In genomic region chr1:234321211-234321610, GRCh38 we compare ENCODE assay signal across 18 cellular contexts. TPM values are rescaled to one million over a fixed set of nuclear protein-coding genes. Genes with fewer than 3 reads are reported as not detected.
DNase-seq lines count a peak whose midpoint lies in the region; ATAC-seq and TF ChIP-seq lines count a peak whose summit lies in the region.
"Had no signal": no experiment of that assay in that cellular context is flagged by ENCODE, and none has a peak within 500 bp of the region (broad histone marks: within the 10 kb centered on the region; RNA-seq: fewer than 3 reads in every experiment).

No MANE protein-coding gene starts in this region.

- no peak for TF ChIP-seq POLR2A in esophagus muscularis mucosa (IDR thresholded peaks at IDR 0.05; ENCODE audit: low read depth)

- H3K4me1 ChIP-seq in esophagus muscularis mucosa: peaks cover 0 to under 1% (median 0%) of the 10 kb centered on the region in 4 donors

- peaks cover 5% of the 10 kb centered on the region for H3K27me3 Mint-ChIP-seq in activated CD4-positive, alpha-beta T cell treated with anti-CD3 and anti-CD28 coated beads, Interleukin-2, amount 10 ng/mL, durations not matched to agents 7 days and 5 days
- H3K27me3 Mint-ChIP-seq in stimulated activated naive CD8-positive, alpha-beta T cell treated with anti-CD3 and anti-CD28 coated beads, Interleukin-15, amount 100 ng/mL, for 72 hours: no peaks in the 10 kb centered on the region
- peaks cover 73% of the 10 kb centered on the region for H3K27me3 Mint-ChIP-seq in type B pancreatic cell
- peaks cover 51% of the 10 kb centered on the region for H3K27me3 Mint-ChIP-seq in activated T-cell treated with anti-CD3 and anti-CD28 coated beads, Interleukin-2, amount 50 U/mL, for 24 hours

- no peak for TF ChIP-seq CTCF in esophagus muscularis mucosa (IDR thresholded peaks at IDR 0.05)
- TF ChIP-seq CTCF in type B pancreatic cell (conservative IDR thresholded peaks at IDR 0.05): no peak

- no peak for TF ChIP-seq EP300 in esophagus muscularis mucosa (IDR thresholded peaks at IDR 0.05)

- H3K4me1 Mint-ChIP-seq in activated CD4-positive, alpha-beta T cell treated with anti-CD3 and anti-CD28 coated beads, Interleukin-2, amount 10 ng/mL, durations not matched to agents 7 days and 5 days: peaks cover 38% of the 10 kb centered on the region
- H3K4me1 Mint-ChIP-seq in stimulated activated naive CD8-positive, alpha-beta T cell treated with anti-CD3 and anti-CD28 coated beads, Interleukin-15, amount 100 ng/mL, for 72 hours: peaks cover 62% of the 10 kb centered on the region
- no peaks in the 10 kb centered on the region for H3K4me1 Mint-ChIP-seq in type B pancreatic cell (ENCODE audit: unreplicated experiment)
- H3K4me1 Mint-ChIP-seq in activated T-cell treated with anti-CD3 and anti-CD28 coated beads, Interleukin-2, amount 50 U/mL, for 24 hours (ENCODE audit: low read depth): peaks cover 22% of the 10 kb centered on the region

- DNase-seq in activated CD4-positive, alpha-beta T cell treated with anti-CD3 and anti-CD28 coated beads, Interleukin-2, amount 10 ng/mL, durations not matched to agents 7 days and 5 days: no peak
- no peak for DNase-seq in activated CD4-positive, alpha-beta T cell treated with anti-CD3 and anti-CD28 coated beads for 1 hour
- DNase-seq in stimulated activated naive CD8-positive, alpha-beta T cell treated with anti-CD3 and anti-CD28 coated beads, Interleukin-15, amount 100 ng/mL, for 72 hours: no peak
- DNase-seq in stimulated activated naive CD8-positive, alpha-beta T cell treated with anti-CD3 and anti-CD28 coated beads, Interleukin-15, Interleukin-2, amounts not matched to agents 100 U/mL and 50 U/mL, for 24 hours: no peak
- DNase-seq in esophagus muscularis mucosa (ENCODE audit: extremely low spot score) (peak; percentile 57), type B pancreatic cell (ENCODE audit: extremely low spot score, unreplicated experiment) (no peak)
- no peak for DNase-seq in activated T-cell treated with anti-CD3 and anti-CD28 coated beads, Interleukin-2, amount 50 U/mL, for 24 hours
- DNase-seq: 8988T; ACHN; Calu3; CD4-positive, CD25-positive, alpha-beta regulatory T cell; DMS 273 treated with DMSO at 0.1 percent for 48 hours; DMS79; EL; GOT3; H9 had no signal

- ATAC-seq in stimulated activated naive CD8-positive, alpha-beta T cell treated with anti-CD3 and anti-CD28 coated beads, Interleukin-15, amount 100 ng/mL, for 72 hours: peak; percentile 23
- no peak for ATAC-seq in stimulated activated naive CD8-positive, alpha-beta T cell treated with anti-CD3 and anti-CD28 coated beads, Interleukin-15, Interleukin-2, amounts not matched to agents 100 U/mL and 50 U/mL, for 24 hours
- no peak for ATAC-seq in GM21381 (IDR thresholded peaks at IDR 0.05; ENCODE audit: unreplicated experiment)

- no peaks in the 10 kb centered on the region for H3K9me3 Mint-ChIP-seq in activated CD4-positive, alpha-beta T cell treated with anti-CD3 and anti-CD28 coated beads, Interleukin-2, amount 10 ng/mL, durations not matched to agents 7 days and 5 days
- H3K9me3 Mint-ChIP-seq in stimulated activated naive CD8-positive, alpha-beta T cell treated with anti-CD3 and anti-CD28 coated beads, Interleukin-15, amount 100 ng/mL, for 72 hours: no peaks in the 10 kb centered on the region
- no peaks in the 10 kb centered on the region for H3K9me3 Mint-ChIP-seq in type B pancreatic cell
- no peaks in the 10 kb centered on the region for H3K9me3 Mint-ChIP-seq in activated T-cell treated with anti-CD3 and anti-CD28 coated beads, Interleukin-2, amount 50 U/mL, for 24 hours
- H3K9me3 Mint-ChIP-seq: CD4-positive, CD25-positive, alpha-beta regulatory T cell; H9 had no signal

- peaks cover 0 to 62% (median 0%) of the 10 kb centered on the region in 4 donors for H3K27me3 ChIP-seq in esophagus muscularis mucosa
- H3K27me3 ChIP-seq: BLaER1 treated with 17β-estradiol and CSF1 and Interleukin-3, amounts not matched to agents 10 nM and 100 nM had no signal

- no peak overlapping the region for H3K4me3 ChIP-seq in esophagus muscularis mucosa
- H3K4me3 ChIP-seq: BLaER1 treated with 17β-estradiol and CSF1 and Interleukin-3, amounts not matched to agents 10 nM and 100 nM had no signal

- WGBS in esophagus muscularis mucosa: 79% methylated on average over 7 of the region's 7 CpGs

- H3K27ac ChIP-seq in esophagus muscularis mucosa (replicated peaks in 1 of 4): no peak overlapping the region
- H3K27ac ChIP-seq: BLaER1 treated with 17β-estradiol and CSF1 and Interleukin-3, amounts not matched to agents 10 nM and 100 nM had no signal

- peak overlapping the region; percentile 12 for H3K27ac Mint-ChIP-seq in activated CD4-positive, alpha-beta T cell treated with anti-CD3 and anti-CD28 coated beads, Interleukin-2, amount 10 ng/mL, durations not matched to agents 7 days and 5 days
- peak overlapping the region in 1 of 2 donors; percentile 31 for H3K27ac Mint-ChIP-seq in stimulated activated naive CD8-positive, alpha-beta T cell treated with anti-CD3 and anti-CD28 coated beads, Interleukin-15, amount 100 ng/mL, for 72 hours
- no peak overlapping the region for H3K27ac Mint-ChIP-seq in type B pancreatic cell
- no peak overlapping the region for H3K27ac Mint-ChIP-seq in activated T-cell treated with anti-CD3 and anti-CD28 coated beads, Interleukin-2, amount 50 U/mL, for 24 hours
- H3K27ac Mint-ChIP-seq: H9 had no signal

- intact Hi-C loops in esophagus muscularis mucosa (cut with DNase I): no loop called here

- no peaks in the 10 kb centered on the region for H3K9me3 ChIP-seq in esophagus muscularis mucosa

- CTCF ChIA-PET in activated CD4-positive, alpha-beta T cell treated with anti-CD3 and anti-CD28 coated beads, Interleukin-2, amount 10 ng/mL, durations not matched to agents 7 days and 5 days (lab: Charles Lee): interaction anchor here (2.1 kb wide), 1 partner anchor 12 kb away, joined by 6 read pairs; no protein-coding TSS in a partner anchor

- H3K36me3 Mint-ChIP-seq in activated CD4-positive, alpha-beta T cell treated with anti-CD3 and anti-CD28 coated beads, Interleukin-2, amount 10 ng/mL, durations not matched to agents 7 days and 5 days (ENCODE audit: low read depth): peaks cover 10% of the 10 kb centered on the region
- no peaks in the 10 kb centered on the region for H3K36me3 Mint-ChIP-seq in type B pancreatic cell
- H3K36me3 Mint-ChIP-seq in activated T-cell treated with anti-CD3 and anti-CD28 coated beads, Interleukin-2, amount 50 U/mL, for 24 hours (ENCODE audit: low read depth): no peaks in the 10 kb centered on the region
- H3K36me3 Mint-ChIP-seq: CD4-positive, CD25-positive, alpha-beta regulatory T cell had no signal

- no peaks in the 10 kb centered on the region for H3K36me3 ChIP-seq in esophagus muscularis mucosa
- H3K36me3 ChIP-seq: BLaER1 treated with 17β-estradiol and CSF1 and Interleukin-3, amounts not matched to agents 10 nM and 100 nM had no signal

- POLR2A ChIA-PET in activated CD4-positive, alpha-beta T cell treated with anti-CD3 and anti-CD28 coated beads, Interleukin-2, amount 10 ng/mL, durations not matched to agents 7 days and 5 days (lab: Charles Lee): no interaction called here

- H3K4me3 Mint-ChIP-seq in activated CD4-positive, alpha-beta T cell treated with anti-CD3 and anti-CD28 coated beads, Interleukin-2, amount 10 ng/mL, durations not matched to agents 7 days and 5 days: no peak overlapping the region
- peak overlapping the region in 1 of 2 donors; percentile 1 for H3K4me3 Mint-ChIP-seq in stimulated activated naive CD8-positive, alpha-beta T cell treated with anti-CD3 and anti-CD28 coated beads, Interleukin-15, amount 100 ng/mL, for 72 hours
- H3K4me3 Mint-ChIP-seq in type B pancreatic cell: no peak overlapping the region
- H3K4me3 Mint-ChIP-seq in activated T-cell treated with anti-CD3 and anti-CD28 coated beads, Interleukin-2, amount 50 U/mL, for 24 hours: no peak overlapping the region
- H3K4me3 Mint-ChIP-seq: CD4-positive, CD25-positive, alpha-beta regulatory T cell; H9 had no signal

RNA-seq across cellular contexts. Expression of gene COA6, which starts 52.0 kb away (rescaled TPM):
- 10 to 100 TPM; 46.2 to 46.5 TPM for total RNA-seq in activated CD4-positive, alpha-beta T cell treated with anti-CD3 and anti-CD28 coated beads, Interleukin-2, amount 10 ng/mL, durations not matched to agents 7 days and 5 days
- total RNA-seq in esophagus muscularis mucosa: 10 to 100 TPM in 3 of 4 donors, 1 to 10 TPM in 1; 9.4 to 18.3 (median 16.0) TPM
- 36.4 and 39.1 TPM in 2 replicates for total RNA-seq in type B pancreatic cell (ENCODE audit: low replicate concordance)
